1 cellular context compared by ENCODE assay signal in the genomic region with DNA sequence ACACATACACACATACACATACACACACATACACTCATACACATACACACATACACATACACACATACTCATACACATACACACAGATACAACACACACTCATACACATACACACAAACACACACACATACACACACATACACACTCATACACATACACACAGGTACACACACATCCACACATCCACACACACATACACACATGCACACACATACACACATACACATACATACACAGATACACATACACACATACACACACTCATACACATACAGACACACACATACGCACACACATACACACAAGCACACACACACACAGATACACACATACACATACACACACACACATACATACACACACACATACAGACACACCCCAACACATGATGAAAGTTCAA.
A peak's percentile ranks its signal among the peaks of the same experiment; 100 is the strongest.
TF ChIP-seq lines count a peak whose summit lies in the region.

No MANE protein-coding gene starts in this region.

TF ChIP-seq in HepG2, 621 proteins besides CTCF, POLR2A, EP300 and RAD21 (continued from another document):
- TF ChIP-seq, protein P1, sequence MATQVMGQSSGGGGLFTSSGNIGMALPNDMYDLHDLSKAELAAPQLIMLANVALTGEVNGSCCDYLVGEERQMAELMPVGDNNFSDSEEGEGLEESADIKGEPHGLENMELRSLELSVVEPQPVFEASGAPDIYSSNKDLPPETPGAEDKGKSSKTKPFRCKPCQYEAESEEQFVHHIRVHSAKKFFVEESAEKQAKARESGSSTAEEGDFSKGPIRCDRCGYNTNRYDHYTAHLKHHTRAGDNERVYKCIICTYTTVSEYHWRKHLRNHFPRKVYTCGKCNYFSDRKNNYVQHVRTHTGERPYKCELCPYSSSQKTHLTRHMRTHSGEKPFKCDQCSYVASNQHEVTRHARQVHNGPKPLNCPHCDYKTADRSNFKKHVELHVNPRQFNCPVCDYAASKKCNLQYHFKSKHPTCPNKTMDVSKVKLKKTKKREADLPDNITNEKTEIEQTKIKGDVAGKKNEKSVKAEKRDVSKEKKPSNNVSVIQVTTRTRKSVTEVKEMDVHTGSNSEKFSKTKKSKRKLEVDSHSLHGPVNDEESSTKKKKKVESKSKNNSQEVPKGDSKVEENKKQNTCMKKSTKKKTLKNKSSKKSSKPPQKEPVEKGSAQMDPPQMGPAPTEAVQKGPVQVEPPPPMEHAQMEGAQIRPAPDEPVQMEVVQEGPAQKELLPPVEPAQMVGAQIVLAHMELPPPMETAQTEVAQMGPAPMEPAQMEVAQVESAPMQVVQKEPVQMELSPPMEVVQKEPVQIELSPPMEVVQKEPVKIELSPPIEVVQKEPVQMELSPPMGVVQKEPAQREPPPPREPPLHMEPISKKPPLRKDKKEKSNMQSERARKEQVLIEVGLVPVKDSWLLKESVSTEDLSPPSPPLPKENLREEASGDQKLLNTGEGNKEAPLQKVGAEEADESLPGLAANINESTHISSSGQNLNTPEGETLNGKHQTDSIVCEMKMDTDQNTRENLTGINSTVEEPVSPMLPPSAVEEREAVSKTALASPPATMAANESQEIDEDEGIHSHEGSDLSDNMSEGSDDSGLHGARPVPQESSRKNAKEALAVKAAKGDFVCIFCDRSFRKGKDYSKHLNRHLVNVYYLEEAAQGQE (IDR thresholded peaks at IDR 0.05; ENCODE audit: borderline replicate concordance in 1 of 2, low read depth in 1 of 2, low read length in 2 of 2) = no peak
- TF ChIP-seq KAT2B (IDR thresholded peaks at IDR 0.05; ENCODE audit: borderline replicate concordance, low read depth, low read length) (no peak), ZBTB38 (CRISPR knock-in tag; IDR thresholded peaks at IDR 0.05) (no peak), FOXA1 (IDR thresholded peaks at IDR 0.05) (peak; percentile 15; the same call in 1 of the 2 replicates), FOXA1 (CRISPR knock-in tag; IDR thresholded peaks at IDR 0.05) (no peak), ZNF883 (CRISPR knock-in tag; IDR thresholded peaks at IDR 0.05; ENCODE audit: not compliant biosample characterization) (no peak), GLI4 (CRISPR knock-in tag; IDR thresholded peaks at IDR 0.05; ENCODE audit: borderline replicate concordance) (no peak), RAD51 (IDR thresholded peaks at IDR 0.05; ENCODE audit: borderline replicate concordance) (no peak), IKZF1 (IDR thresholded peaks at IDR 0.05) (peak; percentile 99), ZNF326 (CRISPR knock-in tag; IDR thresholded peaks at IDR 0.05; ENCODE audit: borderline replicate concordance) (no peak)
- TF ChIP-seq, protein P2, sequence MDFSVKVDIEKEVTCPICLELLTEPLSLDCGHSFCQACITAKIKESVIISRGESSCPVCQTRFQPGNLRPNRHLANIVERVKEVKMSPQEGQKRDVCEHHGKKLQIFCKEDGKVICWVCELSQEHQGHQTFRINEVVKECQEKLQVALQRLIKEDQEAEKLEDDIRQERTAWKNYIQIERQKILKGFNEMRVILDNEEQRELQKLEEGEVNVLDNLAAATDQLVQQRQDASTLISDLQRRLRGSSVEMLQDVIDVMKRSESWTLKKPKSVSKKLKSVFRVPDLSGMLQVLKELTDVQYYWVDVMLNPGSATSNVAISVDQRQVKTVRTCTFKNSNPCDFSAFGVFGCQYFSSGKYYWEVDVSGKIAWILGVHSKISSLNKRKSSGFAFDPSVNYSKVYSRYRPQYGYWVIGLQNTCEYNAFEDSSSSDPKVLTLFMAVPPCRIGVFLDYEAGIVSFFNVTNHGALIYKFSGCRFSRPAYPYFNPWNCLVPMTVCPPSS (IDR thresholded peaks at IDR 0.05) = peak; percentile 94; the same call in 1 of the 2 replicates
- TF ChIP-seq, protein P3, sequence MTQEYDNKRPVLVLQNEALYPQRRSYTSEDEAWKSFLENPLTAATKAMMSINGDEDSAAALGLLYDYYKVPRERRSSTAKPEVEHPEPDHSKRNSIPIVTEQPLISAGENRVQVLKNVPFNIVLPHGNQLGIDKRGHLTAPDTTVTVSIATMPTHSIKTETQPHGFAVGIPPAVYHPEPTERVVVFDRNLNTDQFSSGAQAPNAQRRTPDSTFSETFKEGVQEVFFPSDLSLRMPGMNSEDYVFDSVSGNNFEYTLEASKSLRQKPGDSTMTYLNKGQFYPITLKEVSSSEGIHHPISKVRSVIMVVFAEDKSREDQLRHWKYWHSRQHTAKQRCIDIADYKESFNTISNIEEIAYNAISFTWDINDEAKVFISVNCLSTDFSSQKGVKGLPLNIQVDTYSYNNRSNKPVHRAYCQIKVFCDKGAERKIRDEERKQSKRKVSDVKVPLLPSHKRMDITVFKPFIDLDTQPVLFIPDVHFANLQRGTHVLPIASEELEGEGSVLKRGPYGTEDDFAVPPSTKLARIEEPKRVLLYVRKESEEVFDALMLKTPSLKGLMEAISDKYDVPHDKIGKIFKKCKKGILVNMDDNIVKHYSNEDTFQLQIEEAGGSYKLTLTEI (CRISPR knock-in tag; conservative IDR thresholded peaks at IDR 0.05) = no peak
TF ChIP-seq in HepG2: peak in this region for 10.
